In the genomic region with DNA sequence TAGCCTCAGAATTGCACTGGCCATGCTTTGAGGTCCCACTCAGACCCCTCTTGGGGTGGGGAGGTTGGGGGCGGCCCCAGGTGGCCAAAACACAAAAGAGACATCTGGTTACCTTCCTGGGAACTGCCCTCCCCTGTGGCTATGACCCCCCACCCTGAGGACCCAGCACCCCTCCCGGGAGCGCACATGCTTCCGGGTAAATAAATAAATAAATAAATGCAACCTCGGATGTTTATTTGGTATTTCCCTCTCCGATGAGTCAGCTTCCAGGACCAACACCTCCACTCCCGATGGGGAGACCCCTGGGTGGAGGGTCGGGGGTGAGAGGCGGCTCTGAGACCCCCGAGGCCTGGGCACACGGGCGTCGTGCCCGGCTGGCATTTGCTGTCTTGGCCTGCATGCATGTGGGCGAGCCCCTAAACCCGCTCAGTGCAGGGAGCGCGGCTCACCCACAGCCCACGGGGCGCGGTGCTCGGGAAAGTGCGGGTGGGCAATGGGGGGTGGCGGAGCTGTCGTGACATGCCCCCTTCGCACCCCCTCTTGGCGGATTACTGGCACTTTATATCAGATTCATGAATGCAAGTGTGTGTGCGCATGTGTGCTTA, we compare ENCODE assay signal across 15 cellular contexts.
"Had no signal": no experiment of that assay in that cellular context is flagged by ENCODE, and none has a peak within 500 bp of the region (broad histone marks: within the 10 kb centered on the region; RNA-seq: fewer than 3 reads in every experiment).

No MANE protein-coding gene starts in this region.

- H3K27ac ChIP-seq: cardiac muscle cell, esophagus muscularis mucosa had no signal

- H3K4me3 Mint-ChIP-seq: activated CD4-positive, alpha-beta T cell treated with anti-CD3 and anti-CD28 coated beads, Interleukin-2, amount 10 ng/mL, durations not matched to agents 24 days and 14 days; activated CD8-positive, alpha-beta T cell treated with anti-CD3 and anti-CD28 coated beads for 36 hours; activated naive CD8-positive, alpha-beta T cell treated with anti-CD3 and anti-CD28 coated beads for 36 hours; activated T-helper 17 cell treated with anti-CD3 and anti-CD28 coated beads, Interleukin-2, amount 50 U/mL, for 72 hours; stimulated activated naive B cell treated with anti-CD40 and anti-IgM and Interleukin-4, amounts not matched to agents 10 μg/mL and 1 μg/mL and 100 μg/mL, for 72 hours had no signal

- DNase-seq: activated CD4-positive, alpha-beta T cell treated with anti-CD3 and anti-CD28 coated beads, Interleukin-2, amount 10 ng/mL, durations not matched to agents 24 days and 14 days; activated CD8-positive, alpha-beta T cell treated with anti-CD3 and anti-CD28 coated beads for 36 hours; activated naive CD4-positive, alpha-beta T cell; activated naive CD8-positive, alpha-beta T cell treated with anti-CD3 and anti-CD28 coated beads for 36 hours; activated T-cell treated with anti-CD3 and anti-CD28 coated beads, Interleukin-2, amount 50 U/mL, for 1 hour; amniotic stem cell; stimulated activated CD4-positive, alpha-beta T cell treated with anti-CD3 and anti-CD28 coated beads, Interleukin-4, amount 100 ng/mL, for 24 hours; stimulated activated naive B cell treated with anti-CD40 and anti-IgM and Interleukin-4, amounts not matched to agents 10 μg/mL and 1 μg/mL and 100 μg/mL, for 72 hours; T-helper 1 cell; tibial artery had no signal

- H3K4me2 ChIP-seq: smooth muscle cell had no signal

- ATAC-seq: activated CD8-positive, alpha-beta T cell treated with anti-CD3 and anti-CD28 coated beads for 36 hours; activated T-helper 17 cell treated with anti-CD3 and anti-CD28 coated beads, Interleukin-2, amount 50 U/mL, for 72 hours; sciatic nerve; stimulated activated naive B cell treated with anti-CD40 and anti-IgM and Interleukin-4, amounts not matched to agents 10 μg/mL and 1 μg/mL and 100 μg/mL, for 72 hours had no signal

- H3K27me3 ChIP-seq: cardiac muscle cell, esophagus muscularis mucosa, tibial artery had no signal

- H3K27me3 Mint-ChIP-seq: activated naive CD8-positive, alpha-beta T cell treated with anti-CD3 and anti-CD28 coated beads for 36 hours; activated T-helper 17 cell treated with anti-CD3 and anti-CD28 coated beads, Interleukin-2, amount 50 U/mL, for 72 hours had no signal

- H3K9me3 ChIP-seq: esophagus muscularis mucosa, tibial artery had no signal

- H3K27ac Mint-ChIP-seq: activated CD4-positive, alpha-beta T cell treated with anti-CD3 and anti-CD28 coated beads, Interleukin-2, amount 10 ng/mL, durations not matched to agents 24 days and 14 days; activated CD8-positive, alpha-beta T cell treated with anti-CD3 and anti-CD28 coated beads for 36 hours; activated naive CD8-positive, alpha-beta T cell treated with anti-CD3 and anti-CD28 coated beads for 36 hours; stimulated activated naive B cell treated with anti-CD40 and anti-IgM and Interleukin-4, amounts not matched to agents 10 μg/mL and 1 μg/mL and 100 μg/mL, for 72 hours had no signal

- H3K9me3 Mint-ChIP-seq: activated T-helper 17 cell treated with anti-CD3 and anti-CD28 coated beads, Interleukin-2, amount 50 U/mL, for 72 hours had no signal

- H3K4me3 ChIP-seq: cardiac muscle cell, esophagus muscularis mucosa, smooth muscle cell, tibial artery had no signal
